Comparison of ENCODE assay signal across 10 cellular contexts in the genomic region with DNA sequence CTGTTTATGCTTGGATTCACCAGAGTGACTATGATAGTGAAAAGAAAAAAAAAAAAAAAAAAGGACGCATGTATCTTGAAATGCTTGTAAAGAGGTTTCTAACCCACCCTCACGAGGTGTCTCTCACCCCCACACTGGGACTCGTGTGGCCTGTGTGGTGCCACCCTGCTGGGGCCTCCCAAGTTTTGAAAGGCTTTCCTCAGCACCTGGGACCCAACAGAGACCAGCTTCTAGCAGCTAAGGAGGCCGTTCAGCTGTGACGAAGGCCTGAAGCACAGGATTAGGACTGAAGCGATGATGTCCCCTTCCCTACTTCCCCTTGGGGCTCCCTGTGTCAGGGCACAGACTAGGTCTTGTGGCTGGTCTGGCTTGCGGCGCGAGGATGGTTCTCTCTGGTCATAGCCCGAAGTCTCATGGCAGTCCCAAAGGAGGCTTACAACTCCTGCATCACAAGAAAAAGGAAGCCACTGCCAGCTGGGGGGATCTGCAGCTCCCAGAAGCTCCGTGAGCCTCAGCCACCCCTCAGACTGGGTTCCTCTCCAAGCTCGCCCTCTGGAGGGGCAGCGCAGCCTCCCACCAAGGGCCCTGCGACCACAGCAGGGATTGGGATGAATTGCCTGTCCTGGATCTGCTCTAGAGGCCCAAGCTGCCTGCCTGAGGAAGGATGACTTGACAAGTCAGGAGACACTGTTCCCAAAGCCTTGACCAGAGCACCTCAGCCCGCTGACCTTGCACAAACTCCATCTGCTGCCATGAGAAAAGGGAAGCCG. TPM values are rescaled to one million over a fixed set of nuclear protein-coding genes. Genes with fewer than 3 reads are reported as not detected.
DNase-seq lines count a peak whose midpoint lies in the region; ATAC-seq and TF ChIP-seq lines count a peak whose summit lies in the region.
"Had no signal": no experiment of that assay in that cellular context is flagged by ENCODE, and none has a peak within 500 bp of the region (broad histone marks: within the 10 kb centered on the region; RNA-seq: fewer than 3 reads in every experiment).

No MANE protein-coding gene starts in this region.

- no peaks in the 10 kb centered on the region for H3K27me3 ChIP-seq in CD4-positive, CD25-positive, alpha-beta regulatory T cell (ENCODE audit: control insufficient read depth, insufficient read depth, low read length)
- H3K27me3 ChIP-seq in esophagus muscularis mucosa: no peaks in the 10 kb centered on the region
- no peaks in the 10 kb centered on the region for H3K27me3 ChIP-seq in breast epithelium
- no peaks in the 10 kb centered on the region for H3K27me3 ChIP-seq in mammary epithelial cell (ENCODE audit: insufficient read depth, low read length)

- no peaks in the 10 kb centered on the region for H3K27me3 Mint-ChIP-seq in CD4-positive, CD25-positive, alpha-beta regulatory T cell
- no peaks in the 10 kb centered on the region for H3K27me3 Mint-ChIP-seq in neural crest cell (ENCODE audit: low read depth)

- CTCF ChIA-PET in mammary epithelial cell (lab: Charles Lee; ENCODE audit: low non-redundant PET): no interaction called here

- peaks cover 5% of the 10 kb centered on the region for H3K4me1 ChIP-seq in CD4-positive, CD25-positive, alpha-beta regulatory T cell (ENCODE audit: control insufficient read depth, insufficient read depth, low read length, poor library complexity, severe bottlenecking)
- H3K4me1 ChIP-seq in esophagus muscularis mucosa (peaks cover 8 to 20% (median 13%) of the 10 kb centered on the region in 4 donors), breast epithelium (no peaks in the 10 kb centered on the region), mammary epithelial cell (ENCODE audit: insufficient read depth, low read length) (no peaks in the 10 kb centered on the region)

- peak in 1 of 2 donors; percentile 9 for ATAC-seq in CD4-positive, CD25-positive, alpha-beta regulatory T cell (ENCODE audit: low read depth in 2 of 2)

- TF ChIP-seq POLR2A in esophagus muscularis mucosa (IDR thresholded peaks at IDR 0.05; ENCODE audit: low read depth) (no peak), breast epithelium (IDR thresholded peaks at IDR 0.05) (no peak)

- no peaks in the 10 kb centered on the region for H4K20me1 ChIP-seq in mammary epithelial cell (ENCODE audit: insufficient read depth, low read length)

- no peaks in the 10 kb centered on the region for H3K9me3 ChIP-seq in CD4-positive, CD25-positive, alpha-beta regulatory T cell (ENCODE audit: control insufficient read depth in 2 of 2, low read length in 2 of 2)
- no peaks in the 10 kb centered on the region for H3K9me3 ChIP-seq in esophagus muscularis mucosa
- H3K9me3 ChIP-seq in breast epithelium: no peaks in the 10 kb centered on the region
- no peaks in the 10 kb centered on the region for H3K9me3 ChIP-seq in mammary epithelial cell (replicated peaks; ENCODE audit: insufficient read depth, low read length)

- no peak overlapping the region for H3K4me3 ChIP-seq in CD4-positive, CD25-positive, alpha-beta regulatory T cell (ENCODE audit: low read depth, low read length)
- H3K4me3 ChIP-seq in esophagus muscularis mucosa: no peak overlapping the region
- H3K4me3 ChIP-seq in breast epithelium: no peak overlapping the region
- H3K4me3 ChIP-seq in mammary epithelial cell (replicated peaks in 1 of 3; ENCODE audit: insufficient read depth in 1 of 3, low read depth in 2 of 3, low read length in 3 of 3): no peak overlapping the region

- peaks cover 42% of the 10 kb centered on the region for H3K36me3 Mint-ChIP-seq in CD4-positive, CD25-positive, alpha-beta regulatory T cell
- H3K36me3 Mint-ChIP-seq in neural crest cell (ENCODE audit: low read depth): peaks cover 19% of the 10 kb centered on the region

- BruUV-seq in mammary epithelial cell (replicated peaks; lab: Mats Ljungman, UMichigan): no TSS peak

- H3K9me3 Mint-ChIP-seq in CD4-positive, CD25-positive, alpha-beta regulatory T cell: no peaks in the 10 kb centered on the region
- H3K9me3 Mint-ChIP-seq in neural crest cell: no peaks in the 10 kb centered on the region

- H2AFZ ChIP-seq in mammary epithelial cell (ENCODE audit: low read depth, low read length): no peak overlapping the region

- TF ChIP-seq CTCF in esophagus muscularis mucosa (IDR thresholded peaks at IDR 0.05): no peak
- TF ChIP-seq CTCF in neural crest cell (conservative IDR thresholded peaks at IDR 0.05): no peak
- no peak for TF ChIP-seq CTCF in breast epithelium (IDR thresholded peaks at IDR 0.05)
- no peak for TF ChIP-seq CTCF in mammary epithelial cell (conservative IDR thresholded peaks at IDR 0.05 in 1 of 2, IDR thresholded peaks at IDR 0.05 in 1 of 2; ENCODE audit: extremely low read depth in 1 of 2, insufficient read depth in 1 of 2, low read depth in 1 of 2, low read length in 2 of 2)

- no peak overlapping the region for H3K4me3 Mint-ChIP-seq in CD4-positive, CD25-positive, alpha-beta regulatory T cell
- peak overlapping the region; percentile 27 for H3K4me3 Mint-ChIP-seq in neural crest cell

- dilution Hi-C loops in mammary epithelial cell (cut with HindIII; ENCODE audit: low sequenced_read_pairs): no loop called here

- in situ Hi-C loops in mammary epithelial cell (cut with MboI; ENCODE audit: low sequenced_read_pairs in 2 of 2): no loop called here

- no peak overlapping the region for H3K4me2 ChIP-seq in mammary epithelial cell (ENCODE audit: insufficient read depth, low read depth, low read length)

- no peaks in the 10 kb centered on the region for H3K79me2 ChIP-seq in mammary epithelial cell (ENCODE audit: insufficient read depth, low read length)

- H3K4me1 Mint-ChIP-seq in CD4-positive, CD25-positive, alpha-beta regulatory T cell: peaks cover 8 to 54% (median 19%) of the 10 kb centered on the region in 4 donors
- H3K4me1 Mint-ChIP-seq in neural crest cell: peaks cover 40% of the 10 kb centered on the region

- peak overlapping the region; percentile 80 to 90 (median 86) for H3K27ac Mint-ChIP-seq in CD4-positive, CD25-positive, alpha-beta regulatory T cell
- peak overlapping the region; percentile 75 for H3K27ac Mint-ChIP-seq in neural crest cell (ENCODE audit: unreplicated experiment)

- intact Hi-C loops in esophagus muscularis mucosa (cut with DNase I) (no loop called here), breast epithelium (cut with DNase I; ENCODE audit: low total_unique reads) (no loop called here), mammary epithelial cell (cut with micrococcal nuclease) (no loop called here)

- 76% methylated on average over 14 of the region's 16 CpGs for WGBS in esophagus muscularis mucosa
- WGBS in mammary epithelial cell (ENCODE audit: low coverage, missing lambda C conversion rate): 89% methylated on average over 14 of the region's 16 CpGs

- no peak overlapping the region for H3K9ac ChIP-seq in mammary epithelial cell (ENCODE audit: insufficient read depth, low read length)

- no peak for TF ChIP-seq EP300 in esophagus muscularis mucosa (IDR thresholded peaks at IDR 0.05)

- peaks cover 38% of the 10 kb centered on the region for H3K36me3 ChIP-seq in CD4-positive, CD25-positive, alpha-beta regulatory T cell (ENCODE audit: control insufficient read depth, insufficient read depth, low read length)
- H3K36me3 ChIP-seq in esophagus muscularis mucosa (peaks cover 8 to 76% (median 36%) of the 10 kb centered on the region in 4 donors), breast epithelium (no peaks in the 10 kb centered on the region), mammary epithelial cell (ENCODE audit: insufficient read depth, low read length) (peaks cover 7% of the 10 kb centered on the region)

- no peak overlapping the region for H3K27ac ChIP-seq in CD4-positive, CD25-positive, alpha-beta regulatory T cell (ENCODE audit: insufficient read depth, low read length, poor library complexity, severe bottlenecking)
- H3K27ac ChIP-seq in esophagus muscularis mucosa (replicated peaks in 1 of 4) (peak overlapping the region in 3 of 4 donors; percentile 16 to 36 (median 31)), breast epithelium (no peak overlapping the region), mammary epithelial cell (ENCODE audit: insufficient read depth, low read depth, low read length) (no peak overlapping the region)

- no peak for DNase-seq in CD4-positive, CD25-positive, alpha-beta regulatory T cell
- peak; percentile 52 for DNase-seq in NAMALWA (ENCODE audit: low spot score)
- DNase-seq in esophagus muscularis mucosa (ENCODE audit: extremely low spot score): no peak
- DNase-seq in neural crest cell (ENCODE audit: low read depth, low spot score): no peak
- DNase-seq in breast epithelium (ENCODE audit: low spot score in 2 of 2): no peak
- DNase-seq in mammary epithelial cell: no peak
- no peak for DNase-seq in hepatic stellate cell (ENCODE audit: low spot score)
- DNase-seq in NCI-H1694 treated with DMSO at 0.1 percent for 48 hours (lab: John Stamatoyannopoulos, UW): no peak
- DNase-seq: NCI-H524 had no signal

RNA-seq across cellular contexts. Expression of a gene that starts 27.2 kb away (rescaled TPM):
- not detected for total RNA-seq in CD4-positive, CD25-positive, alpha-beta regulatory T cell
- not detected for polyA plus RNA-seq in CD4-positive, CD25-positive, alpha-beta regulatory T cell
- total RNA-seq in esophagus muscularis mucosa (not detected), neural crest cell (not detected in 2 replicates), breast epithelium (not detected), mammary epithelial cell (not detected)
- not detected for polyA plus RNA-seq in mammary epithelial cell
- polyA minus RNA-seq in mammary epithelial cell: not detected
- total RNA-seq: LHCN-M2 had no signal

Comparison
In these comparisons a context has a peak if more than half of its experiments do, and no peak if none do; other contexts are left out.
1. H3K27ac ChIP-seq: peak in esophagus muscularis mucosa (3 of 4); none in CD4-positive, CD25-positive, alpha-beta regulatory T cell (single experiment), breast epithelium (0 of 2) and mammary epithelial cell (single experiment).